ENCODE assay signal across 9 cellular contexts in the genomic region with DNA sequence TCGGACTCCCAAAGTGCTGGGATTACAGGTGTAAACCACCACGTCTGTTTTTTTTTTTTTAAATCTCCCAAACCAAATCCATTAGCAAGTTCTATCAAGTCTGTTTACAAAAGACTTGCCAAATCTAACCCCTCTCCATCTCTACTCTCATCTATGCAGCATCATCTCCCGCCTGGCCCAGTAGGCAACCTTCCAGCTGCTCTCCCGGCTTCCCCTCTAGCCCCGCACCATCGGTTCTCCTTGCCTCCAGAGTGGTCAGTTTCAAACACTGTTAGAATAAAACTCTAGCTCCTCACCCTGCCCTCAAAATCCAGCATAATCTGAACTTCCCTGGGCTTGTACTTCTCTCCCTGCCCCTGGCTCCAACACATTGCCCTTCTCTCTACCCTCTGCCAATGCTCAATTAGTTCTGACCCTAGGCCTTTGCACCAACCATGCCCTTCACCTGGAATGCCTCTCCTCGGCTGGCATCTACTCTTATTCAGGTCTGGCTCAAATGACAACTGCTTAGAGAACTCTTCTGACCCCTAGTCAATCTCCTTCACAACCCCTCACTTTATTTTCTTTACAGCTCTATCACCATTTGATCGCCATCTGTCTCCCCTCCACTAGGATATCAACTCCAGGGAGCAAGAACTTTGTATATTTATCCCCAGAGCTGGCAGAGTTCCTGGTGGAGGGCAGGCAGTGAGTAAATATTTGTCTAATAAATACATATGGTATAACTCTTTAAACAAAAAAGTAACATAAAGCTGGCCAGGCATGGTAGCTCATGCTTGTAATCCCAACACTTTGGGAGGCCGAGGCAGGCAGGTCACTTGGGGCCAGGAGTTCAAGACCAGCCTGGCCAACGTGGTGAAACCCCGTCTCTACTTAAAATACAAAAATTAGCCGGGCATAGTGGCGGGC. TPM values are rescaled to one million over a fixed set of nuclear protein-coding genes. Genes with fewer than 3 reads are reported as not detected.
DNase-seq lines count a peak whose midpoint lies in the region; ATAC-seq lines count a peak whose summit lies in the region.
"Had no signal": no experiment of that assay in that cellular context is flagged by ENCODE, and none has a peak within 500 bp of the region (broad histone marks: within the 10 kb centered on the region; RNA-seq: fewer than 3 reads in every experiment).

No MANE protein-coding gene starts in this region.

- H3K9ac ChIP-seq in trophoblast cell (ENCODE audit: low read length): peak overlapping the region; percentile 33

- in situ Hi-C loops in HAP-1 (cut with MboI; ENCODE audit: low sequenced_read_pairs): no loop called here

- H3K79me2 ChIP-seq in trophoblast cell (ENCODE audit: control insufficient read depth, insufficient read depth, low read length, poor library complexity): peaks cover 7% of the 10 kb centered on the region

- H3K4me1 ChIP-seq in trophoblast cell (ENCODE audit: control insufficient read depth in 1 of 2, insufficient read depth in 2 of 2, low read length in 2 of 2): peaks cover 6 to 19% of the 10 kb centered on the region in 2 experiments
- H3K4me1 ChIP-seq in HAP-1: peaks cover 9% of the 10 kb centered on the region

- no peak overlapping the region for H2AFZ ChIP-seq in trophoblast cell (ENCODE audit: insufficient read depth, low read length, poor library complexity)

- H3K14ac ChIP-seq in trophoblast cell (ENCODE audit: low read length): no peak overlapping the region

- H3K4me2 ChIP-seq in trophoblast cell (ENCODE audit: low read length): no peak overlapping the region

- peaks cover 10% of the 10 kb centered on the region for H3K79me1 ChIP-seq in trophoblast cell (ENCODE audit: low read length)

- H4K8ac ChIP-seq in trophoblast cell (ENCODE audit: low read depth, low read length): no peak overlapping the region

- H3K36me3 Mint-ChIP-seq in central memory CD8-positive, alpha-beta T cell (ENCODE audit: insufficient read depth): peaks cover 29% of the 10 kb centered on the region

- no peak overlapping the region for H2BK5ac ChIP-seq in trophoblast cell (ENCODE audit: low read depth, low read length, poor library complexity)

- H3K9me3 ChIP-seq in trophoblast cell (ENCODE audit: insufficient read depth, low read depth, low read length) (no peaks in the 10 kb centered on the region), HAP-1 (no peaks in the 10 kb centered on the region)

- no peak overlapping the region for H2AK5ac ChIP-seq in trophoblast cell (ENCODE audit: low read length)

- H3K36me3 ChIP-seq in trophoblast cell (ENCODE audit: control insufficient read depth in 1 of 2, insufficient read depth in 2 of 2, low read length in 2 of 2) (peaks cover 2 to 3% of the 10 kb centered on the region in 2 experiments), HAP-1 (replicated peaks) (peaks cover 4% of the 10 kb centered on the region)

- H3K27me3 ChIP-seq in trophoblast cell (ENCODE audit: insufficient read depth, low read length) (no peaks in the 10 kb centered on the region), HAP-1 (ENCODE audit: low read depth) (no peaks in the 10 kb centered on the region)

- H3K4me1 Mint-ChIP-seq in central memory CD8-positive, alpha-beta T cell: peaks cover 52% of the 10 kb centered on the region

- no peaks in the 10 kb centered on the region for H3K9me3 Mint-ChIP-seq in central memory CD8-positive, alpha-beta T cell

- H4K91ac ChIP-seq in trophoblast cell (ENCODE audit: low read depth, low read length): no peak overlapping the region

- no peak overlapping the region for H2BK120ac ChIP-seq in trophoblast cell (ENCODE audit: insufficient read depth, low read length, poor library complexity)

- H3K4me3 ChIP-seq in trophoblast cell (ENCODE audit: low read depth, low read length): no peak overlapping the region
- H3K4me3 ChIP-seq in HAP-1: no peak overlapping the region

- no peak overlapping the region for H3K4me3 Mint-ChIP-seq in central memory CD8-positive, alpha-beta T cell

- H3K27ac Mint-ChIP-seq in central memory CD8-positive, alpha-beta T cell (ENCODE audit: low read depth): peak overlapping the region; percentile 79

- H4K12ac ChIP-seq in trophoblast cell (ENCODE audit: low read depth, low read length): no peak overlapping the region

- DNase-seq in NCI-H1417 (lab: John Stamatoyannopoulos, UW) (peak in 2 of 3 experiments; percentile 12 to 27), NCI-H1417 treated with DMSO at 0.1 percent for 48 hours (lab: John Stamatoyannopoulos, UW) (no peak), NCI-H1092 treated with DMSO at 0.1 percent for 48 hours (lab: John Stamatoyannopoulos, UW) (peak; percentile 72), trophoblast cell (no peak), SIG-M5 treated with dmso at 0.1 percent for 504 hours (lab: John Stamatoyannopoulos, UW; ENCODE audit: unreplicated experiment) (no peak), HAP-1 (ENCODE audit: low spot score in 2 of 2) (no peak)
- no peak for DNase-seq in central memory CD8-positive, alpha-beta T cell (ENCODE audit: low spot score in 2 of 2)
- DNase-seq: 8988T had no signal

- no peak for ATAC-seq in central memory CD8-positive, alpha-beta T cell (replicated peaks; ENCODE audit: extremely low read depth, poor library complexity, severe bottlenecking)
- ATAC-seq in HG02798 (IDR thresholded peaks at IDR 0.05; ENCODE audit: poor library complexity, unreplicated experiment): no peak

- no peaks in the 10 kb centered on the region for H3K27me3 Mint-ChIP-seq in central memory CD8-positive, alpha-beta T cell

- no peak overlapping the region for H3K18ac ChIP-seq in trophoblast cell (ENCODE audit: low read length)

- WGBS in trophoblast cell (ENCODE audit: extremely low coverage, insufficient coverage, insufficient read length): 100% methylated on average over 1 of the region's 13 CpGs

- H2BK12ac ChIP-seq in trophoblast cell (ENCODE audit: low read length): no peak overlapping the region

- H3K4ac ChIP-seq in trophoblast cell (ENCODE audit: low read depth, low read length): no peak overlapping the region

- H3K27ac ChIP-seq in trophoblast cell (ENCODE audit: low read depth, low read length): no peak overlapping the region

- no peak overlapping the region for H3K23ac ChIP-seq in trophoblast cell (ENCODE audit: low read length)

RNA-seq across cellular contexts. Expression of gene WSB2, which starts 4.9 kb away (rescaled TPM):
- 52.8 and 53.8 TPM in 2 replicates for polyA plus RNA-seq in trophoblast cell (2013)

RNA-seq across cellular contexts. Expression of gene RFC5, which starts 39.6 kb away (rescaled TPM):
- 20.0 and 22.8 TPM in 2 replicates for polyA plus RNA-seq in trophoblast cell (2013)

RNA-seq across cellular contexts. Expression of gene VSIG10, which starts 47.7 kb away (rescaled TPM):
- polyA plus RNA-seq in trophoblast cell (2013): 8.7 and 9.9 TPM in 2 replicates

Comparison
In these comparisons a context has a peak if more than half of its experiments do, and no peak if none do; other contexts are left out.
1. DNase-seq: peak in NCI-H1417 (2 of 3) and NCI-H1092 treated with DMSO at 0.1 percent for 48 hours (single experiment); none in NCI-H1417 treated with DMSO at 0.1 percent for 48 hours (single experiment), central memory CD8-positive, alpha-beta T cell (0 of 2), trophoblast cell (0 of 2), SIG-M5 treated with dmso at 0.1 percent for 504 hours (single experiment) and HAP-1 (0 of 2).